In the genomic region with DNA sequence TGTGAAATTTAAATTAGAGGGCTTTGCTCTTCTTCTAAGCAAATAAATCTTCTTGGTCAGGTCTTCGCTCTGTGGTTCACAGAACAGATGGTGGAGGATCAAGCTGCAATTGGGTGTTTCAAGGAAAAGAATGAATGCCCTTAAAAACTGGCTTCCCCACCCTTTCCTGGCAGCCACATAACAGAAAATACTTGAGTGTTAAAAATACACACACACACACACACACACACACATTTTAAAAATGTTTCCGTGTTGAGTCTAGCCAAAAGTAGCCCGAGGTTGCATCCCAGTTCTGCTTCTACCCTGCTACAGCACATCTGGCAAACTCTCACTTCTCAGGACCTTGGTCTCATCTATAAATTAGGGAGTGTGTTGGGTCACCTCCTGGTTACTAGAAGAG, we compare ENCODE assay signal across 16 cellular contexts. TPM values are rescaled to one million over a fixed set of nuclear protein-coding genes. Genes with fewer than 3 reads are reported as not detected.
DNase-seq lines count a peak whose midpoint lies in the region; ATAC-seq and TF ChIP-seq lines count a peak whose summit lies in the region.
"Had no signal": no experiment of that assay in that cellular context is flagged by ENCODE, and none has a peak within 500 bp of the region (broad histone marks: within the 10 kb centered on the region; RNA-seq: fewer than 3 reads in every experiment).

No MANE protein-coding gene starts in this region.

- peaks cover 10% of the 10 kb centered on the region for H3K27me3 Mint-ChIP-seq in stimulated activated memory B cell treated with anti-CD40 and anti-IgM and Interleukin-4, amounts not matched to agents 10 μg/mL and 1 μg/mL and 100 μg/mL, for 72 hours

- no peaks in the 10 kb centered on the region for H3K36me3 ChIP-seq in adipocyte (ENCODE audit: control insufficient read depth, insufficient read depth, low read length, severe bottlenecking)

- peaks cover 3% of the 10 kb centered on the region for H3K27me3 ChIP-seq in adipocyte (replicated peaks; ENCODE audit: control insufficient read depth, insufficient read depth, low read length)

- no peak overlapping the region for H3K9ac ChIP-seq in adipocyte (ENCODE audit: low read length)

- no peak for TF ChIP-seq POLR2A in erythroblast (IDR thresholded peaks at IDR 0.05; ENCODE audit: low read length)

- no peak overlapping the region for H3K4me3 Mint-ChIP-seq in stimulated activated memory B cell treated with anti-CD40 and anti-IgM and Interleukin-4, amounts not matched to agents 10 μg/mL and 1 μg/mL and 100 μg/mL, for 72 hours
- H3K4me3 Mint-ChIP-seq: CD14-positive monocyte; CD8-positive, alpha-beta T cell; HFFc6 had no signal

- no peaks in the 10 kb centered on the region for H3K9me3 Mint-ChIP-seq in stimulated activated memory B cell treated with anti-CD40 and anti-IgM and Interleukin-4, amounts not matched to agents 10 μg/mL and 1 μg/mL and 100 μg/mL, for 72 hours
- H3K9me3 Mint-ChIP-seq: CD14-positive monocyte; CD8-positive, alpha-beta T cell; HFFc6 had no signal

- no peak overlapping the region for H3K4me3 ChIP-seq in AG09309 (ENCODE audit: control insufficient read depth, low read depth, low read length)
- H3K4me3 ChIP-seq in adipocyte (ENCODE audit: low read length) = no peak overlapping the region
- no peak overlapping the region for H3K4me3 ChIP-seq in fibroblast of the aortic adventitia (ENCODE audit: low read depth, low read length)

- no peaks in the 10 kb centered on the region for H3K9me3 ChIP-seq in adipocyte (ENCODE audit: control insufficient read depth, low read length)

- H3K36me3 Mint-ChIP-seq in stimulated activated memory B cell treated with anti-CD40 and anti-IgM and Interleukin-4, amounts not matched to agents 10 μg/mL and 1 μg/mL and 100 μg/mL, for 72 hours = no peaks in the 10 kb centered on the region
- H3K36me3 Mint-ChIP-seq: CD14-positive monocyte; CD8-positive, alpha-beta T cell had no signal

- H3K4me1 ChIP-seq in adipocyte (ENCODE audit: control insufficient read depth, insufficient read depth, low read length) = peaks cover 8% of the 10 kb centered on the region

- peak; percentile 22 for ATAC-seq in stimulated activated memory B cell treated with anti-CD40 and anti-IgM and Interleukin-4, amounts not matched to agents 10 μg/mL and 1 μg/mL and 100 μg/mL, for 72 hours
- ATAC-seq in HG03045 (IDR thresholded peaks at IDR 0.05; ENCODE audit: unreplicated experiment) = no peak
- ATAC-seq: CD8-positive, alpha-beta T cell had no signal

- no peaks in the 10 kb centered on the region for H3K4me1 Mint-ChIP-seq in stimulated activated memory B cell treated with anti-CD40 and anti-IgM and Interleukin-4, amounts not matched to agents 10 μg/mL and 1 μg/mL and 100 μg/mL, for 72 hours
- H3K4me1 Mint-ChIP-seq: CD14-positive monocyte had no signal

- no peak overlapping the region for H3K27ac Mint-ChIP-seq in stimulated activated memory B cell treated with anti-CD40 and anti-IgM and Interleukin-4, amounts not matched to agents 10 μg/mL and 1 μg/mL and 100 μg/mL, for 72 hours
- H3K27ac Mint-ChIP-seq: CD8-positive, alpha-beta T cell; HFFc6 had no signal

- DNase-seq in AG09309 (ENCODE audit: low read depth) = peak; percentile 29
- DNase-seq in adipocyte (ENCODE audit: low read depth) = peak; percentile 51
- DNase-seq in fibroblast of the aortic adventitia (ENCODE audit: low read depth) = peak; percentile 52
- no peak for DNase-seq in erythroblast (lab: John Stamatoyannopoulos, UW)
- DNase-seq in mucosa of gallbladder (ENCODE audit: low spot score) = no peak
- DNase-seq: 8988T; CD8-positive, alpha-beta T cell; COR-L47; DMS153; GF-D8; HCEC 1CT; HFFc6 had no signal

- TF ChIP-seq CTCF in AG09309 (IDR thresholded peaks at IDR 0.05; ENCODE audit: control insufficient read depth, insufficient read depth, low read depth, low read length, missing control alignments) (no peak), fibroblast of the aortic adventitia (IDR thresholded peaks at IDR 0.05; ENCODE audit: insufficient read depth, low read length) (no peak)

RNA-seq across cellular contexts. Expression of a gene that starts 56.7 kb away (rescaled TPM):
- total RNA-seq in fibroblast of the aortic adventitia (ENCODE audit: low replicate concordance) (not detected in 2 replicates), mucosa of gallbladder (0.58 TPM)
- total RNA-seq: H1, HFFc6 had no signal

Comparison
In these comparisons a context has a peak if more than half of its experiments do, and no peak if none do; other contexts are left out.
1. DNase-seq: peak in AG09309 (single experiment), adipocyte (single experiment) and fibroblast of the aortic adventitia (single experiment); none in erythroblast (0 of 2) and mucosa of gallbladder (single experiment).